In the genomic region with DNA sequence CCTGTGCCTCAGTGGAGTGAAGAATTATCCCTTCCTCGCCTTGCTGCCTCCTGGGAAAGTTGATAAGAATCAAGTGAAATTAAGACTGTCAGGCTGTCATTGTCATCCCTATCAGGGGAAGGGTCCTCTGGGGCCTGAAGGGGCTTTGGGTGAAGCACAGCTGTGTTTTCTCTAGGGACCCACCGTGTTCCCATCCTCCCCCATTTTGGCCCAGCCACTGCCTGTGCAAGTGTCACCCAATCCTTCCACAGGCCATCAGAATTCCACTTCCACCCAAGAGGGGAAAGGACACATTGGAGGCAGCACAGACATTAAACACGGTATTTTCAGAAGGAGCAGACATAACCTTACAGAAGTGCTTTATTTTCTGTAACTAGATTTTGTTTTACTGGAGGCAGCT, we compare ENCODE assay signal across 6 cellular contexts. TPM values are rescaled to one million over a fixed set of nuclear protein-coding genes. Genes with fewer than 3 reads are reported as not detected.
"Had no signal": no experiment of that assay in that cellular context is flagged by ENCODE, and none has a peak within 500 bp of the region (broad histone marks: within the 10 kb centered on the region; RNA-seq: fewer than 3 reads in every experiment).

No MANE protein-coding gene starts in this region.

RNA-seq across cellular contexts. Expression of gene GOLGA8K, which starts 59.2 kb away (rescaled TPM):
- total RNA-seq: epithelial cell of proximal tubule, fibroblast of villous mesenchyme, left colon, lung microvascular endothelial cell had no signal
- polyA plus RNA-seq: fibroblast of lung, foreskin keratinocyte had no signal
